Comparison of ENCODE assay signal across 1 cellular context in genomic region chr5:83837261-83837894, GRCh38.
TF ChIP-seq lines count a peak whose summit lies in the region.

No MANE protein-coding gene starts in this region.

TF ChIP-seq in GM23338, 12 proteins besides CTCF, POLR2A, EP300 and RAD21 (continued from another document):
- TF ChIP-seq REST (IDR thresholded peaks at IDR 0.05; ENCODE audit: unreplicated experiment) (no peak), EZH2 (IDR thresholded peaks at IDR 0.05; ENCODE audit: low read depth, unreplicated experiment) (no peak), POLR2AphosphoS5 (IDR thresholded peaks at IDR 0.05; ENCODE audit: low read depth) (no peak)
